In genomic region chr1:11407301-11407994, GRCh38 we compare ENCODE assay signal across 1 cellular context.
TF ChIP-seq lines count a peak whose summit lies in the region.

No MANE protein-coding gene starts in this region.

TF ChIP-seq in WTC11, 78 proteins besides CTCF, POLR2A, EP300 and RAD21 (continued from another document):
- TF ChIP-seq FOXP4 (CRISPR knock-in tag; IDR thresholded peaks at IDR 0.05) (no peak), ETV6 (CRISPR knock-in tag; IDR thresholded peaks at IDR 0.05) (no peak)
- TF ChIP-seq, protein P1, sequence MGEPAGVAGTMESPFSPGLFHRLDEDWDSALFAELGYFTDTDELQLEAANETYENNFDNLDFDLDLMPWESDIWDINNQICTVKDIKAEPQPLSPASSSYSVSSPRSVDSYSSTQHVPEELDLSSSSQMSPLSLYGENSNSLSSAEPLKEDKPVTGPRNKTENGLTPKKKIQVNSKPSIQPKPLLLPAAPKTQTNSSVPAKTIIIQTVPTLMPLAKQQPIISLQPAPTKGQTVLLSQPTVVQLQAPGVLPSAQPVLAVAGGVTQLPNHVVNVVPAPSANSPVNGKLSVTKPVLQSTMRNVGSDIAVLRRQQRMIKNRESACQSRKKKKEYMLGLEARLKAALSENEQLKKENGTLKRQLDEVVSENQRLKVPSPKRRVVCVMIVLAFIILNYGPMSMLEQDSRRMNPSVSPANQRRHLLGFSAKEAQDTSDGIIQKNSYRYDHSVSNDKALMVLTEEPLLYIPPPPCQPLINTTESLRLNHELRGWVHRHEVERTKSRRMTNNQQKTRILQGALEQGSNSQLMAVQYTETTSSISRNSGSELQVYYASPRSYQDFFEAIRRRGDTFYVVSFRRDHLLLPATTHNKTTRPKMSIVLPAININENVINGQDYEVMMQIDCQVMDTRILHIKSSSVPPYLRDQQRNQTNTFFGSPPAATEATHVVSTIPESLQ (CRISPR knock-in tag; IDR thresholded peaks at IDR 0.05): no peak
